ENCODE assay signal across 27 cellular contexts in genomic region chr5:77627869-77628674, GRCh38. TPM values are rescaled to one million over a fixed set of nuclear protein-coding genes. Genes with fewer than 3 reads are reported as not detected.
DNase-seq lines count a peak whose midpoint lies in the region; ATAC-seq and TF ChIP-seq lines count a peak whose summit lies in the region.
"Had no signal": no experiment of that assay in that cellular context is flagged by ENCODE, and none has a peak within 500 bp of the region (broad histone marks: within the 10 kb centered on the region; RNA-seq: fewer than 3 reads in every experiment).

No MANE protein-coding gene starts in this region.

- H3K36me3 ChIP-seq in SK-N-SH (replicated peaks in 1 of 2; ENCODE audit: control insufficient read depth in 1 of 2, insufficient read depth in 2 of 2, low read length in 1 of 2), result no peaks in the 10 kb centered on the region
- no peaks in the 10 kb centered on the region for H3K36me3 ChIP-seq in endodermal cell (ENCODE audit: control insufficient read depth, insufficient read depth, low read length)
- no peaks in the 10 kb centered on the region for H3K36me3 ChIP-seq in gastroesophageal sphincter
- H3K36me3 ChIP-seq: adrenal gland, heart right ventricle, SJSA1, upper lobe of right lung, WERI-Rb-1 had no signal

- no peak overlapping the region for H3K4me3 Mint-ChIP-seq in endodermal cell
- peak overlapping the region in 3 of 8 donors; percentile 68 to 91 (median 69) for H3K4me3 Mint-ChIP-seq in naive B cell

- H3K36me3 Mint-ChIP-seq in endodermal cell (ENCODE audit: low read depth) (no peaks in the 10 kb centered on the region), naive B cell (peaks cover 15 to 19% of the 10 kb centered on the region in 2 donors)

- DNase-seq in SK-N-SH (peak; percentile 35), GM13976 (ENCODE audit: low spot score) (peak; percentile 32), endodermal cell (peak; percentile 81), naive B cell (no peak), GM19240 (ENCODE audit: insufficient read length, low spot score) (no peak)
- DNase-seq: adrenal gland; AML-193; GOT3; heart right ventricle; kidney glomerular epithelial cell; mammary epithelial cell; NCI-H1105 treated with DMSO at 0.1 percent for 48 hours; NCI-H2081; NK-92 treated with Interleukin-12 subunit alpha and Interleukin-12 subunit beta, amount 100 ng/mL, for 24 hours; stimulated activated CD4-positive, alpha-beta T cell treated with anti-CD3 and anti-CD28 coated beads, Interleukin-1b, Interleukin-23, amount 100 ng/mL, for 48 hours; upper lobe of right lung; WERI-Rb-1 had no signal

- H3K27ac ChIP-seq in SK-N-SH (ENCODE audit: low read depth in 2 of 2, low read length in 1 of 2), result no peak overlapping the region
- H3K27ac ChIP-seq in endodermal cell (ENCODE audit: low read depth, low read length), result no peak overlapping the region
- H3K27ac ChIP-seq in gastroesophageal sphincter, result no peak overlapping the region
- H3K27ac ChIP-seq: adrenal gland, coronary artery, heart right ventricle, parathyroid adenoma, SJSA1, upper lobe of right lung, WERI-Rb-1 had no signal

- peaks cover 98% of the 10 kb centered on the region for H3K27me3 Mint-ChIP-seq in endodermal cell (ENCODE audit: insufficient read depth)
- peaks cover 63 to 80% (median 64%) of the 10 kb centered on the region in 3 donors for H3K27me3 Mint-ChIP-seq in naive B cell

- H3K9me3 ChIP-seq in SK-N-SH (no peaks in the 10 kb centered on the region), endodermal cell (ENCODE audit: control insufficient read depth, low read length) (no peaks in the 10 kb centered on the region), gastroesophageal sphincter (peaks cover 0 to 16% (median 0%) of the 10 kb centered on the region in 3 donors)
- H3K9me3 ChIP-seq: adrenal gland, SJSA1, upper lobe of right lung had no signal

- H3K4me1 Mint-ChIP-seq in endodermal cell, result peaks cover 6% of the 10 kb centered on the region
- H3K4me1 Mint-ChIP-seq in naive B cell, result peaks cover 29 to 35% (median 33%) of the 10 kb centered on the region in 3 donors

- no peak overlapping the region for H3K4me2 ChIP-seq in SK-N-SH

- H3K27ac Mint-ChIP-seq in endodermal cell (no peak overlapping the region), naive B cell (peak overlapping the region in 4 of 6 donors; percentile 63 to 97 (median 74))
- H3K27ac Mint-ChIP-seq: activated T-helper 17 cell treated with anti-CD3 and anti-CD28 coated beads, Interleukin-2, amount 50 U/mL, for 72 hours had no signal

- 33% methylated on average over 38 of the region's 69 CpGs for WGBS in SK-N-SH (ENCODE audit: low lambda C conversion rate)
- WGBS in endodermal cell (ENCODE audit: insufficient coverage in 1 of 2, insufficient read length in 1 of 2), 2 experiments, result 4 to 12% methylated on average over 25 to 69 of the region's 69 CpGs
- WGBS in gastroesophageal sphincter (ENCODE audit: low coverage in 1 of 2), 2 donors, result 4 to 5% methylated on average over 4 to 5 of the region's 69 CpGs

- peaks cover 0 to 14% of the 10 kb centered on the region in 2 experiments; a peak in 1 of 4 replicates for H3K4me1 ChIP-seq in SK-N-SH (ENCODE audit: control insufficient read depth in 1 of 2, insufficient read depth in 2 of 2, low read depth in 1 of 2, low read length in 1 of 2)
- peaks cover 5% of the 10 kb centered on the region for H3K4me1 ChIP-seq in endodermal cell (ENCODE audit: control insufficient read depth, insufficient read depth, low read length)
- H3K4me1 ChIP-seq in gastroesophageal sphincter, result peaks cover 0 to 35% (median 15%) of the 10 kb centered on the region in 3 donors
- H3K4me1 ChIP-seq: parathyroid adenoma had no signal

- H3K4me3 ChIP-seq in SK-N-SH (ENCODE audit: low read depth in 2 of 2, low read length in 1 of 2) (no peak overlapping the region), endodermal cell (ENCODE audit: low read length) (no peak overlapping the region), gastroesophageal sphincter (no peak overlapping the region)
- H3K4me3 ChIP-seq: adrenal gland, coronary artery, heart right ventricle, SJSA1, upper lobe of right lung had no signal

- TF ChIP-seq EP300 in SK-N-SH (IDR thresholded peaks at IDR 0.05; ENCODE audit: borderline replicate concordance in 1 of 2, low read depth in 1 of 2, low read length in 1 of 2) (no peak), gastroesophageal sphincter (IDR thresholded peaks at IDR 0.05) (no peak)

- TF ChIP-seq CTCF in SK-N-SH (IDR thresholded peaks at IDR 0.05), result no peak
- TF ChIP-seq CTCF in GM13976 (IDR thresholded peaks at IDR 0.05; ENCODE audit: borderline replicate concordance, control extremely low read depth, extremely low read depth, insufficient read depth, missing control alignments), result no peak
- peak; percentile 14 for TF ChIP-seq CTCF in endodermal cell (conservative IDR thresholded peaks at IDR 0.05)
- no peak for TF ChIP-seq CTCF in gastroesophageal sphincter (IDR thresholded peaks at IDR 0.05)

- in situ Hi-C loops in GM13976 (cut with MboI; ENCODE audit: low sequenced_read_pairs, unreplicated experiment), result no loop called here

- ATAC-seq in SK-N-SH treated with all-trans-retinoic acid at 6 μM for 48 hours (no peak), naive B cell (ENCODE audit: low read depth in 2 of 2) (no peak), HG03159 (IDR thresholded peaks at IDR 0.05; ENCODE audit: unreplicated experiment) (no peak), gastroesophageal sphincter (no peak)
- ATAC-seq: activated T-helper 17 cell treated with anti-CD3 and anti-CD28 coated beads, Interleukin-2, amount 50 U/mL, for 72 hours; heart right ventricle; upper lobe of right lung had no signal

- H3K79me2 ChIP-seq in SK-N-SH (ENCODE audit: insufficient read depth), result no peaks in the 10 kb centered on the region
- H3K79me2 ChIP-seq: parathyroid adenoma had no signal

- POLR2A ChIA-PET in SK-N-SH (lab: Yijun Ruan, JAX), result no interaction called here

- no peaks in the 10 kb centered on the region for H3K9me2 ChIP-seq in SK-N-SH

- H3K27me3 ChIP-seq in SK-N-SH (ENCODE audit: insufficient read depth) (peaks cover 67% of the 10 kb centered on the region), endodermal cell (ENCODE audit: control insufficient read depth, insufficient read depth, low read length, poor library complexity, severe bottlenecking) (peaks cover 100% of the 10 kb centered on the region), gastroesophageal sphincter (peaks cover 99% of the 10 kb centered on the region)

- H3K9ac ChIP-seq in SK-N-SH (no peak overlapping the region), endodermal cell (ENCODE audit: extremely low read depth, low read length, poor library complexity, severe bottlenecking) (no peak overlapping the region)
- H3K9ac ChIP-seq: parathyroid adenoma had no signal

- CTCF ChIA-PET in SK-N-SH (lab: Yijun Ruan, JAX), result interaction anchor here (0.8 to 2.1 kb wide), 6 partner anchors 9 to 387 kb away, joined by 3 to 8 read pairs (median 6); partner anchors contain the start of gene OTP

- TF ChIP-seq POLR2A in gastroesophageal sphincter (IDR thresholded peaks at IDR 0.05), result no peak

- H2AFZ ChIP-seq in SK-N-SH (ENCODE audit: low read depth), result no peak overlapping the region
- H2AFZ ChIP-seq: parathyroid adenoma had no signal

- H4K20me1 ChIP-seq in SK-N-SH (ENCODE audit: insufficient read depth), result no peaks in the 10 kb centered on the region

- no peak for TF ChIP-seq RAD21 in SK-N-SH (IDR thresholded peaks at IDR 0.05; ENCODE audit: low read length)

- H3K9me3 Mint-ChIP-seq in endodermal cell, result peaks cover 5% of the 10 kb centered on the region
- peaks cover 9 to 54% (median 26%) of the 10 kb centered on the region in 7 donors for H3K9me3 Mint-ChIP-seq in naive B cell
- H3K9me3 Mint-ChIP-seq: T-helper 2 cell treated with Interferon-gamma antibody and Interleukin-4, amounts not matched to agents 5 μg/mL and 100 μg/mL, for 36 hours had no signal

- no peaks in the 10 kb centered on the region for H3F3A ChIP-seq in SK-N-SH (replicated peaks; ENCODE audit: insufficient read depth)

TF ChIP-seq in SK-N-SH, 30 proteins besides CTCF, POLR2A, EP300 and RAD21 (continues in another document):
- TF ChIP-seq MXI1 (IDR thresholded peaks at IDR 0.05; ENCODE audit: low read depth, low read length) (no peak), NRF1 (IDR thresholded peaks at IDR 0.05; ENCODE audit: low read depth, low read length) (no peak), USF2 (IDR thresholded peaks at IDR 0.05; ENCODE audit: borderline replicate concordance, low read depth, low read length) (no peak), RFX5 (IDR thresholded peaks at IDR 0.05; ENCODE audit: low read length) (no peak), TAF1 (IDR thresholded peaks at IDR 0.05; ENCODE audit: borderline replicate concordance, low read depth, low read length) (no peak), YY1 (IDR thresholded peaks at IDR 0.05; ENCODE audit: low read depth) (no peak)

TF ChIP-seq in SK-N-SH treated with all-trans-retinoic acid at 6 μM for 48 hours, 23 proteins besides CTCF, POLR2A, EP300 and RAD21 (continues in another document):
- TF ChIP-seq BACH2 (CRISPR knock-in tag; IDR thresholded peaks at IDR 0.05; ENCODE audit: borderline replicate concordance) (no peak), ESRRG (CRISPR knock-in tag; IDR thresholded peaks at IDR 0.05) (no peak), PATZ1 (CRISPR knock-in tag; IDR thresholded peaks at IDR 0.05; ENCODE audit: borderline replicate concordance) (no peak)

RNA-seq across cellular contexts. Expression of gene OTP, which starts 10.4 kb away (rescaled TPM):
- not detected in 2 replicates for polyA plus RNA-seq in SK-N-SH (2012; rRNA removed)
- polyA plus RNA-seq in SK-N-SH (2012; cell fraction: cytosol; rRNA removed), result not detected in 2 replicates
- not detected in 2 replicates for polyA plus RNA-seq in SK-N-SH (2012; cell fraction: nucleus; rRNA removed)
- total RNA-seq in endodermal cell, result not detected
- 0.50 TPM for polyA plus RNA-seq in endodermal cell (2013, experiment 1 of 2)
- polyA plus RNA-seq in endodermal cell (2013, experiment 2 of 2), result 0.25 TPM
- not detected for polyA plus RNA-seq in naive B cell (ENCODE audit: low read depth in 6 of 6)
- total RNA-seq in gastroesophageal sphincter, result under 1 TPM in 1 of 4 donors, not detected in 3; 0.50 TPM
- total RNA-seq: activated T-helper 17 cell treated with anti-CD3 and anti-CD28 coated beads, Interleukin-2, amount 50 U/mL, for 72 hours; bronchial epithelial cell; heart right ventricle; NCI-H460; SJSA1; upper lobe of right lung had no signal
- polyA plus RNA-seq: adrenal gland, heart right ventricle, mammary epithelial cell had no signal

Comparison
In these comparisons a context has a peak if more than half of its experiments do, and no peak if none do; other contexts are left out.
1. DNase-seq: peak in SK-N-SH (single experiment), GM13976 (single experiment) and endodermal cell (single experiment); none in naive B cell (single experiment) and GM19240 (single experiment).